8 cellular contexts compared by ENCODE assay signal in the genomic region with DNA sequence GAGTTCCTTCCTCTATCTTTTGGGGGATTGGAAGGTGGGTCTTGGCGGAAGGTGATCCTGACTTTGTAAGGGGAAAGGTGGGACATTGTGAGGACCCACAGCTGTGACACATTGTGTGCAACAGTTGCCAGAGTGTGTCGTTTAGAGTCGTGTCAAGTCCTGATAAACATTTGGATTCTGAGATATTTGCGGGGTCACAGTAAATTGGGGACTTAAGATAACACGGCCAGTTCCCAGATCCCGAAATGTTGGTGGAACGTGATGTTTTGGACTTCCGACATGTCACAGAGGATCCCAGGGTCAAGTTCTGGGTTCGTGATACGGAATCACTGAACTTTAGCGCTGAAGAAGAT. TPM values are rescaled to one million over a fixed set of nuclear protein-coding genes. Genes with fewer than 3 reads are reported as not detected.
DNase-seq lines count a peak whose midpoint lies in the region; ATAC-seq and TF ChIP-seq lines count a peak whose summit lies in the region.

No MANE protein-coding gene starts in this region.

- DNase-seq in heart left ventricle = no peak
- DNase-seq in Right ventricle myocardium superior = no peak
- no peak for DNase-seq in ascending aorta (ENCODE audit: low spot score in 2 of 2)
- DNase-seq in lower lobe of right lung = no peak
- no peak for DNase-seq in 8988T
- no peak for DNase-seq in DMS153 (lab: John Stamatoyannopoulos, UW)
- DNase-seq in SK-N-DZ (ENCODE audit: low spot score) = no peak

- 0 to 2% (median 1%) methylated on average over 11 of the region's 11 CpGs for WGBS in heart left ventricle, 4 donors
- under 1% methylated on average over 11 of the region's 11 CpGs for WGBS in urinary bladder

- peak overlapping the region; percentile 59 to 91 (median 68) for H3K4me3 ChIP-seq in heart left ventricle
- peak overlapping the region; percentile 62 to 91 for H3K4me3 ChIP-seq in ascending aorta
- peak overlapping the region; percentile 83 for H3K4me3 ChIP-seq in lower lobe of right lung
- peak overlapping the region; percentile 56 for H3K4me3 ChIP-seq in urinary bladder (ENCODE audit: low read depth, low read length)

- peaks cover 0 to 17% (median 12%) of the 10 kb centered on the region in 12 donors for H3K4me1 ChIP-seq in heart left ventricle
- H3K4me1 ChIP-seq in ascending aorta = peaks cover 8 to 10% of the 10 kb centered on the region in 2 donors
- H3K4me1 ChIP-seq in lower lobe of right lung = peaks cover 9% of the 10 kb centered on the region
- peaks cover 1% of the 10 kb centered on the region for H3K4me1 ChIP-seq in urinary bladder (ENCODE audit: insufficient read depth)

- H3K36me3 ChIP-seq in heart left ventricle (peaks cover 0 to 4% (median 0%) of the 10 kb centered on the region in 9 donors), ascending aorta (no peaks in the 10 kb centered on the region), lower lobe of right lung (no peaks in the 10 kb centered on the region), urinary bladder (ENCODE audit: insufficient read depth) (no peaks in the 10 kb centered on the region)

- ATAC-seq in heart left ventricle (no peak), Right ventricle myocardium superior (ENCODE audit: poor library complexity) (no peak), lower lobe of right lung (no peak)

- no peaks in the 10 kb centered on the region for H3K27me3 ChIP-seq in heart left ventricle
- no peaks in the 10 kb centered on the region for H3K27me3 ChIP-seq in ascending aorta
- H3K27me3 ChIP-seq in lower lobe of right lung (ENCODE audit: low read depth) = no peaks in the 10 kb centered on the region

- TF ChIP-seq CTCF in heart left ventricle (IDR thresholded peaks at IDR 0.05) (no peak), ascending aorta (IDR thresholded peaks at IDR 0.05) (no peak), lower lobe of right lung (IDR thresholded peaks at IDR 0.05) (no peak)

- intact Hi-C loops in heart left ventricle (cut with DNase I) (no loop called here), Right ventricle myocardium superior (cut with DNase I) (no loop called here), ascending aorta (cut with DNase I) (no loop called here), lower lobe of right lung (cut with DNase I) (no loop called here)

- H3K27ac ChIP-seq in heart left ventricle = peak overlapping the region in 3 of 12 donors; percentile 17 to 60 (median 18)
- H3K27ac ChIP-seq in ascending aorta = no peak overlapping the region
- H3K27ac ChIP-seq in lower lobe of right lung = no peak overlapping the region
- H3K27ac ChIP-seq in urinary bladder (ENCODE audit: low read depth) = no peak overlapping the region

- H3K9me3 ChIP-seq in heart left ventricle = no peaks in the 10 kb centered on the region
- H3K9me3 ChIP-seq in ascending aorta = no peaks in the 10 kb centered on the region
- no peaks in the 10 kb centered on the region for H3K9me3 ChIP-seq in lower lobe of right lung

- no peak for TF ChIP-seq POLR2A in heart left ventricle (IDR thresholded peaks at IDR 0.05)

RNA-seq across cellular contexts. Expression of a gene that starts 0.6 kb away (rescaled TPM):
- total RNA-seq in heart left ventricle (1 to 10 TPM in 1 of 9 donors, under 1 TPM in 8; 0.32 to 2.5 (median 0.49) TPM), Right ventricle myocardium superior (0.38 TPM), ascending aorta (under 0.01 TPM), lower lobe of right lung (1.6 TPM), urinary bladder (10.6 TPM)
- polyA plus RNA-seq in heart left ventricle (under 1 TPM; 0.25 to 0.34 TPM), urinary bladder (0.44 TPM)
- 13.2 and 14.3 TPM in 2 replicates for polyA plus RNA-seq in SK-N-DZ (2014; cell fraction: cytosol; rRNA removed)
- 40.3 and 52.3 TPM in 2 replicates for polyA plus RNA-seq in SK-N-DZ (2014; cell fraction: nucleus; rRNA removed)

RNA-seq across cellular contexts. Expression of a gene that starts 7.9 kb away (rescaled TPM):
- total RNA-seq in heart left ventricle (10 to 100 TPM in 1 of 9 donors, 1 to 10 TPM in 8; 4.4 to 12.3 (median 5.5) TPM), Right ventricle myocardium superior (6.4 TPM), ascending aorta (10.0 TPM), lower lobe of right lung (26.6 TPM), urinary bladder (15.5 TPM)
- polyA plus RNA-seq in heart left ventricle (1 to 10 TPM; 3.0 to 4.4 TPM), urinary bladder (6.8 TPM)
- 18.9 and 19.6 TPM in 2 replicates for polyA plus RNA-seq in SK-N-DZ (2014; cell fraction: cytosol; rRNA removed)
- polyA plus RNA-seq in SK-N-DZ (2014; cell fraction: nucleus; rRNA removed) = 6.1 and 6.3 TPM in 2 replicates
